In genomic region chr1:205225901-205226765, GRCh38 we compare ENCODE assay signal across 13 cellular contexts. TPM values are rescaled to one million over a fixed set of nuclear protein-coding genes. Genes with fewer than 3 reads are reported as not detected.
DNase-seq lines count a peak whose midpoint lies in the region; ATAC-seq and TF ChIP-seq lines count a peak whose summit lies in the region.
"Had no signal": no experiment of that assay in that cellular context is flagged by ENCODE, and none has a peak within 500 bp of the region (broad histone marks: within the 10 kb centered on the region; RNA-seq: fewer than 3 reads in every experiment).

No MANE protein-coding gene starts in this region.

- H3K27me3 Mint-ChIP-seq in activated CD4-positive, alpha-beta memory T cell treated with anti-CD3 and anti-CD28 coated beads for 36 hours = peaks cover 10% of the 10 kb centered on the region
- H3K27me3 Mint-ChIP-seq in activated naive CD4-positive, alpha-beta T cell treated with anti-CD3 and anti-CD28 coated beads, Interleukin-2, amount 10 ng/mL, durations not matched to agents 7 days and 5 days = peaks cover 55% of the 10 kb centered on the region

- POLR2A ChIA-PET in activated CD4-positive, alpha-beta memory T cell treated with anti-CD3 and anti-CD28 coated beads for 36 hours (lab: Charles Lee) = no interaction called here

- H3K4me3 Mint-ChIP-seq in activated CD4-positive, alpha-beta memory T cell treated with anti-CD3 and anti-CD28 coated beads for 36 hours = no peak overlapping the region
- H3K4me3 Mint-ChIP-seq in activated naive CD4-positive, alpha-beta T cell treated with anti-CD3 and anti-CD28 coated beads, Interleukin-2, amount 10 ng/mL, durations not matched to agents 7 days and 5 days = no peak overlapping the region

- no peaks in the 10 kb centered on the region for H3K36me3 Mint-ChIP-seq in activated CD4-positive, alpha-beta memory T cell treated with anti-CD3 and anti-CD28 coated beads for 36 hours
- H3K36me3 Mint-ChIP-seq in activated naive CD4-positive, alpha-beta T cell treated with anti-CD3 and anti-CD28 coated beads, Interleukin-2, amount 10 ng/mL, durations not matched to agents 7 days and 5 days = no peaks in the 10 kb centered on the region
- H3K36me3 Mint-ChIP-seq: immature natural killer cell, naive B cell had no signal

- peak; percentile 41 for DNase-seq in activated CD8-positive, alpha-beta memory T cell treated with anti-CD3 and anti-CD28 coated beads for 24 hours
- DNase-seq in activated CD8-positive, alpha-beta memory T cell treated with anti-CD3 and anti-CD28 coated beads, Interleukin-2, amount 50 U/mL, for 4 hours = no peak
- DNase-seq in NCI-H345 (lab: John Stamatoyannopoulos, UW) = peak; percentile 75
- peak; percentile 79 for DNase-seq in epithelial cell of esophagus (ENCODE audit: low read depth)
- peak; percentile 31 for DNase-seq in superior temporal gyrus (ENCODE audit: extremely low spot score)
- no peak for DNase-seq in activated CD4-positive, alpha-beta memory T cell treated with anti-CD3 and anti-CD28 coated beads for 36 hours
- DNase-seq in activated naive CD4-positive, alpha-beta T cell treated with anti-CD3 and anti-CD28 coated beads, Interleukin-2, amount 10 ng/mL, durations not matched to agents 7 days and 5 days = no peak
- DNase-seq: activated CD4-positive, alpha-beta T cell treated with anti-CD3 and anti-CD28 coated beads, Interleukin-2, amount 10 ng/mL, durations not matched to agents 7 days and 5 days; activated naive CD4-positive, alpha-beta T cell; immature natural killer cell; naive B cell; NCI-H524 treated with DMSO at 0.1 percent for 48 hours had no signal

- no peak for TF ChIP-seq CTCF in epithelial cell of esophagus (IDR thresholded peaks at IDR 0.05; ENCODE audit: insufficient read depth, low read depth, low read length, missing control alignments)

- H3K4me3 ChIP-seq in epithelial cell of esophagus (ENCODE audit: low read length) = no peak overlapping the region

- H3K9me3 Mint-ChIP-seq in activated CD4-positive, alpha-beta memory T cell treated with anti-CD3 and anti-CD28 coated beads for 36 hours = no peaks in the 10 kb centered on the region
- H3K9me3 Mint-ChIP-seq in activated naive CD4-positive, alpha-beta T cell treated with anti-CD3 and anti-CD28 coated beads, Interleukin-2, amount 10 ng/mL, durations not matched to agents 7 days and 5 days = no peaks in the 10 kb centered on the region
- H3K9me3 Mint-ChIP-seq: activated CD4-positive, alpha-beta T cell treated with anti-CD3 and anti-CD28 coated beads, Interleukin-2, amount 10 ng/mL, durations not matched to agents 7 days and 5 days; immature natural killer cell; naive B cell had no signal

- CTCF ChIA-PET in activated CD4-positive, alpha-beta memory T cell treated with anti-CD3 and anti-CD28 coated beads for 36 hours (lab: Charles Lee) = interaction anchor here (1.1 to 9.8 kb wide), 4 partner anchors 31 to 105 kb away, joined by 3 to 338 read pairs (median 18); partner anchors contain the start of gene RBBP5
- CTCF ChIA-PET in activated naive CD4-positive, alpha-beta T cell treated with anti-CD3 and anti-CD28 coated beads, Interleukin-2, amount 10 ng/mL, durations not matched to agents 7 days and 5 days (lab: Charles Lee) = interaction anchor here (1.3 to 1.6 kb wide), 2 partner anchors 8 to 30 kb away, joined by 5 read pairs; no protein-coding TSS in a partner anchor

- H3K4me1 Mint-ChIP-seq in activated CD4-positive, alpha-beta memory T cell treated with anti-CD3 and anti-CD28 coated beads for 36 hours (ENCODE audit: low read depth) = peaks cover 27% of the 10 kb centered on the region
- H3K4me1 Mint-ChIP-seq in activated naive CD4-positive, alpha-beta T cell treated with anti-CD3 and anti-CD28 coated beads, Interleukin-2, amount 10 ng/mL, durations not matched to agents 7 days and 5 days = peaks cover 28% of the 10 kb centered on the region

- intact Hi-C loops in activated CD4-positive, alpha-beta memory T cell treated with anti-CD3 and anti-CD28 coated beads for 36 hours (cut with micrococcal nuclease) = no loop called here

- H3K27ac Mint-ChIP-seq in activated CD4-positive, alpha-beta memory T cell treated with anti-CD3 and anti-CD28 coated beads for 36 hours = no peak overlapping the region
- H3K27ac Mint-ChIP-seq in activated naive CD4-positive, alpha-beta T cell treated with anti-CD3 and anti-CD28 coated beads, Interleukin-2, amount 10 ng/mL, durations not matched to agents 7 days and 5 days = no peak overlapping the region
- H3K27ac Mint-ChIP-seq: activated CD4-positive, alpha-beta T cell treated with anti-CD3 and anti-CD28 coated beads, Interleukin-2, amount 10 ng/mL, durations not matched to agents 7 days and 5 days; immature natural killer cell; naive B cell had no signal

- ATAC-seq in activated CD4-positive, CD25-positive, alpha-beta regulatory T cell treated with anti-CD3 and anti-CD28 coated beads, Interleukin-2, amount 50 U/mL, for 24 hours = no peak

RNA-seq across cellular contexts. Expression of gene TMCC2, which starts 1.6 kb away (rescaled TPM):
- total RNA-seq in activated CD4-positive, alpha-beta memory T cell treated with anti-CD3 and anti-CD28 coated beads for 36 hours = 10 to 100 TPM in 1 of 2 experiments, 1 to 10 TPM in 1; 9.8 to 10.1 TPM

RNA-seq across cellular contexts. Expression of gene DSTYK, which starts 14.6 kb away (rescaled TPM):
- total RNA-seq in activated CD4-positive, alpha-beta memory T cell treated with anti-CD3 and anti-CD28 coated beads for 36 hours = 1 to 10 TPM; 9.0 to 9.8 TPM

Comparison
In these comparisons a context has a peak if more than half of its experiments do, and no peak if none do; other contexts are left out.
1. DNase-seq: peak in activated CD8-positive, alpha-beta memory T cell treated with anti-CD3 and anti-CD28 coated beads for 24 hours (single experiment), NCI-H345 (single experiment), epithelial cell of esophagus (single experiment) and superior temporal gyrus (single experiment); none in activated CD8-positive, alpha-beta memory T cell treated with anti-CD3 and anti-CD28 coated beads, Interleukin-2, amount 50 U/mL, for 4 hours (single experiment), activated CD4-positive, alpha-beta memory T cell treated with anti-CD3 and anti-CD28 coated beads for 36 hours (single experiment) and activated naive CD4-positive, alpha-beta T cell treated with anti-CD3 and anti-CD28 coated beads, Interleukin-2, amount 10 ng/mL, durations not matched to agents 7 days and 5 days (single experiment).